Comparison of ENCODE assay signal across 39 cellular contexts in genomic region chr6:42188406-42188805, GRCh38. TPM values are rescaled to one million over a fixed set of nuclear protein-coding genes. Genes with fewer than 3 reads are reported as not detected.
"Had no signal": no experiment of that assay in that cellular context is flagged by ENCODE, and none has a peak within 500 bp of the region (broad histone marks: within the 10 kb centered on the region; RNA-seq: fewer than 3 reads in every experiment).

No MANE protein-coding gene starts in this region.

- H3K9me3 Mint-ChIP-seq: activated CD4-positive, alpha-beta memory T cell treated with anti-CD3 and anti-CD28 coated beads for 36 hours; activated CD4-positive, alpha-beta T cell treated with anti-CD3 and anti-CD28 coated beads, Interleukin-2, amount 10 ng/mL, durations not matched to agents 24 days and 14 days; activated CD8-positive, alpha-beta T cell treated with anti-CD3 and anti-CD28 coated beads for 36 hours; activated naive CD4-positive, alpha-beta T cell treated with anti-CD3 and anti-CD28 coated beads for 36 hours; activated naive CD4-positive, alpha-beta T cell treated with anti-CD3 and anti-CD28 coated beads, Interleukin-2, amount 50 U/mL, for 72 hours; activated naive CD8-positive, alpha-beta T cell treated with anti-CD3 and anti-CD28 coated beads for 36 hours; activated T-cell treated with anti-CD3 and anti-CD28 coated beads, Interleukin-2, amount 50 U/mL, for 4 hours; activated T-cell treated with anti-CD3 and anti-CD28 coated beads, Interleukin-2, amount 50 U/mL, for 72 hours; activated T-helper 1 cell treated with anti-CD3 and anti-CD28 coated beads, Interleukin-12 subunit alpha, Interleukin-12 subunit beta, Interleukin-2, Interleukin-4 antibody, amounts not matched to agents 30 ng/mL and 10 ng/mL and 1 ng/mL, durations not matched to agents 14 hours and 24 hours and 36 hours; activated T-helper 17 cell treated with anti-CD3 and anti-CD28 coated beads, Interleukin-2, amount 50 U/mL, for 72 hours; T-helper 1 cell treated with Interleukin-12 subunit alpha and Interleukin-12 subunit beta and Interleukin-4 antibody, amounts not matched to agents 30 μg/mL and 1 μg/mL, for 36 hours; T-helper 2 cell treated with Interferon-gamma antibody and Interleukin-4, amounts not matched to agents 5 μg/mL and 100 μg/mL, for 36 hours had no signal

- H3K27ac Mint-ChIP-seq: activated CD4-positive, alpha-beta memory T cell treated with anti-CD3 and anti-CD28 coated beads for 36 hours; activated CD4-positive, alpha-beta T cell treated with anti-CD3 and anti-CD28 coated beads, Interleukin-2, amount 10 ng/mL, durations not matched to agents 24 days and 14 days; activated CD8-positive, alpha-beta T cell treated with anti-CD3 and anti-CD28 coated beads for 36 hours; activated naive CD4-positive, alpha-beta T cell treated with anti-CD3 and anti-CD28 coated beads for 36 hours; activated naive CD4-positive, alpha-beta T cell treated with anti-CD3 and anti-CD28 coated beads, Interleukin-2, amount 50 U/mL, for 72 hours; activated naive CD8-positive, alpha-beta T cell treated with anti-CD3 and anti-CD28 coated beads for 36 hours; activated T-cell treated with anti-CD3 and anti-CD28 coated beads, Interleukin-2, amount 50 U/mL, for 72 hours; activated T-helper 1 cell treated with anti-CD3 and anti-CD28 coated beads, Interleukin-12 subunit alpha, Interleukin-12 subunit beta, Interleukin-2, Interleukin-4 antibody, amounts not matched to agents 30 ng/mL and 10 ng/mL and 1 ng/mL, durations not matched to agents 14 hours and 24 hours and 36 hours; activated T-helper 17 cell treated with anti-CD3 and anti-CD28 coated beads, Interleukin-2, amount 50 U/mL, for 72 hours; T-helper 1 cell treated with Interleukin-12 subunit alpha and Interleukin-12 subunit beta and Interleukin-4 antibody, amounts not matched to agents 30 μg/mL and 1 μg/mL, for 36 hours; T-helper 2 cell treated with Interferon-gamma antibody and Interleukin-4, amounts not matched to agents 5 μg/mL and 100 μg/mL, for 36 hours had no signal

- DNase-seq: activated CD4-positive, alpha-beta memory T cell treated with anti-CD3 and anti-CD28 coated beads for 36 hours; activated CD4-positive, alpha-beta T cell treated with anti-CD3 and anti-CD28 coated beads for 1 hour; activated CD4-positive, alpha-beta T cell treated with anti-CD3 and anti-CD28 coated beads for 4 hours; activated CD4-positive, alpha-beta T cell treated with anti-CD3 and anti-CD28 coated beads, Interleukin-2, amount 10 ng/mL, durations not matched to agents 24 days and 14 days; activated CD4-positive, alpha-beta T cell treated with anti-CD3 and anti-CD28 coated beads, Interleukin-2, amount 50 U/mL, for 1 hour; activated CD4-positive, alpha-beta T cell treated with anti-CD3 and anti-CD28 coated beads, Interleukin-2, amount 50 U/mL, for 4 hours; activated CD4-positive, CD25-positive, alpha-beta regulatory T cell; activated CD8-positive, alpha-beta memory T cell treated with anti-CD3 and anti-CD28 coated beads, Interleukin-2, amount 50 U/mL, for 4 hours; activated CD8-positive, alpha-beta T cell treated with anti-CD3 and anti-CD28 coated beads for 36 hours; activated effector memory CD4-positive, alpha-beta T cell treated with anti-CD3 and anti-CD28 coated beads, Interleukin-2, amount 50 U/mL, for 16 hours; activated gamma-delta T cell treated with Interleukin-2 at 50 U/mL for 16 hours; activated naive CD4-positive, alpha-beta T cell; activated naive CD4-positive, alpha-beta T cell treated with anti-CD3 and anti-CD28 coated beads for 36 hours; activated naive CD4-positive, alpha-beta T cell treated with anti-CD3 and anti-CD28 coated beads, Interleukin-2, amount 50 U/mL, for 16 hours; activated naive CD8-positive, alpha-beta T cell treated with anti-CD3 and anti-CD28 coated beads for 36 hours; activated T-cell treated with anti-CD3 and anti-CD28 coated beads for 4 hours; activated T-cell treated with anti-CD3 and anti-CD28 coated beads, Interleukin-2, amount 50 U/mL, for 1 hour; activated T-cell treated with anti-CD3 and anti-CD28 coated beads, Interleukin-2, amount 50 U/mL, for 4 hours; activated T-cell treated with anti-CD3 and anti-CD28 coated beads, Interleukin-2, amount 50 U/mL, for 72 hours; adrenal gland; amniotic stem cell; aorta; body of pancreas; brain microvascular endothelial cell; central memory CD4-positive, alpha-beta T cell; T-helper 1 cell; T-helper 2 cell; T-helper 9 cell had no signal

- ATAC-seq: activated CD4-positive, CD25-positive, alpha-beta regulatory T cell treated with anti-CD3 and anti-CD28 coated beads, Interleukin-2, amount 50 U/mL, for 24 hours; activated CD8-positive, alpha-beta T cell treated with anti-CD3 and anti-CD28 coated beads for 36 hours; activated naive CD4-positive, alpha-beta T cell treated with anti-CD3 and anti-CD28 coated beads, Interleukin-2, amount 50 U/mL, for 72 hours; activated T-cell treated with anti-CD3 and anti-CD28 coated beads, Interleukin-2, amount 50 U/mL, for 4 hours; activated T-cell treated with anti-CD3 and anti-CD28 coated beads, Interleukin-2, amount 50 U/mL, for 72 hours; activated T-helper 17 cell treated with anti-CD3 and anti-CD28 coated beads, Interleukin-2, amount 50 U/mL, for 72 hours; body of pancreas had no signal

- H3K4me1 Mint-ChIP-seq: activated CD4-positive, alpha-beta T cell treated with anti-CD3 and anti-CD28 coated beads, Interleukin-2, amount 10 ng/mL, durations not matched to agents 24 days and 14 days; activated naive CD8-positive, alpha-beta T cell treated with anti-CD3 and anti-CD28 coated beads for 36 hours; activated T-helper 17 cell treated with anti-CD3 and anti-CD28 coated beads, Interleukin-2, amount 50 U/mL, for 72 hours had no signal

- H3K36me3 Mint-ChIP-seq: activated CD4-positive, alpha-beta memory T cell treated with anti-CD3 and anti-CD28 coated beads for 36 hours; activated naive CD4-positive, alpha-beta T cell treated with anti-CD3 and anti-CD28 coated beads, Interleukin-2, amount 50 U/mL, for 72 hours had no signal

- H3K27me3 Mint-ChIP-seq: activated CD4-positive, alpha-beta memory T cell treated with anti-CD3 and anti-CD28 coated beads for 36 hours; activated CD4-positive, alpha-beta T cell treated with anti-CD3 and anti-CD28 coated beads, Interleukin-2, amount 10 ng/mL, durations not matched to agents 24 days and 14 days; activated CD8-positive, alpha-beta T cell treated with anti-CD3 and anti-CD28 coated beads for 36 hours; activated naive CD8-positive, alpha-beta T cell treated with anti-CD3 and anti-CD28 coated beads for 36 hours; activated T-helper 17 cell treated with anti-CD3 and anti-CD28 coated beads, Interleukin-2, amount 50 U/mL, for 72 hours had no signal

- H3K27ac ChIP-seq: adrenal gland, body of pancreas, brain microvascular endothelial cell, breast epithelium, VCaP had no signal

- H3K4me3 ChIP-seq: adrenal gland, body of pancreas, breast epithelium had no signal

- H3K4me3 Mint-ChIP-seq: activated CD4-positive, alpha-beta memory T cell treated with anti-CD3 and anti-CD28 coated beads for 36 hours; activated CD4-positive, alpha-beta T cell treated with anti-CD3 and anti-CD28 coated beads, Interleukin-2, amount 10 ng/mL, durations not matched to agents 24 days and 14 days; activated CD8-positive, alpha-beta T cell treated with anti-CD3 and anti-CD28 coated beads for 36 hours; activated naive CD4-positive, alpha-beta T cell treated with anti-CD3 and anti-CD28 coated beads for 36 hours; activated naive CD8-positive, alpha-beta T cell treated with anti-CD3 and anti-CD28 coated beads for 36 hours; activated T-cell treated with anti-CD3 and anti-CD28 coated beads, Interleukin-2, amount 50 U/mL, for 4 hours; activated T-cell treated with anti-CD3 and anti-CD28 coated beads, Interleukin-2, amount 50 U/mL, for 72 hours; activated T-helper 1 cell treated with anti-CD3 and anti-CD28 coated beads, Interleukin-12 subunit alpha, Interleukin-12 subunit beta, Interleukin-2, Interleukin-4 antibody, amounts not matched to agents 30 ng/mL and 10 ng/mL and 1 ng/mL, durations not matched to agents 14 hours and 24 hours and 36 hours; activated T-helper 17 cell treated with anti-CD3 and anti-CD28 coated beads, Interleukin-2, amount 50 U/mL, for 72 hours; T-helper 1 cell treated with Interleukin-12 subunit alpha and Interleukin-12 subunit beta and Interleukin-4 antibody, amounts not matched to agents 30 μg/mL and 1 μg/mL, for 36 hours; T-helper 2 cell treated with Interferon-gamma antibody and Interleukin-4, amounts not matched to agents 5 μg/mL and 100 μg/mL, for 36 hours had no signal

RNA-seq across cellular contexts. Expression of gene GUCA1B, which starts 6.3 kb away (rescaled TPM):
- total RNA-seq: body of pancreas had no signal

RNA-seq across cellular contexts. Expression of gene GUCA1A, which starts 15.2 kb away (rescaled TPM):
- total RNA-seq: activated CD4-positive, alpha-beta memory T cell treated with anti-CD3 and anti-CD28 coated beads for 36 hours; activated CD4-positive, alpha-beta T cell treated with anti-CD3 and anti-CD28 coated beads, Interleukin-2, amount 10 ng/mL, durations not matched to agents 24 days and 14 days; activated CD8-positive, alpha-beta memory T cell treated with anti-CD3 and anti-CD28 coated beads for 36 hours; activated naive CD4-positive, alpha-beta T cell treated with anti-CD3 and anti-CD28 coated beads for 36 hours; activated T-cell treated with anti-CD3 and anti-CD28 coated beads, Interleukin-2, amount 50 U/mL, for 4 hours; activated T-helper 1 cell treated with anti-CD3 and anti-CD28 coated beads, Interleukin-12 subunit alpha, Interleukin-12 subunit beta, Interleukin-2, Interleukin-4 antibody, amounts not matched to agents 30 ng/mL and 10 ng/mL and 1 ng/mL, durations not matched to agents 14 hours and 24 hours and 36 hours; adrenal gland; aorta; body of pancreas; breast epithelium; cardiac septum had no signal

RNA-seq across cellular contexts. Expression of gene C6orf132, which starts 46.0 kb away (rescaled TPM):
- total RNA-seq: cerebellum had no signal
